In genomic region chr12:6039894-6040601, GRCh38 we compare ENCODE assay signal across 8 cellular contexts.
DNase-seq lines count a peak whose midpoint lies in the region; ATAC-seq and TF ChIP-seq lines count a peak whose summit lies in the region.

No MANE protein-coding gene starts in this region.

- no peaks in the 10 kb centered on the region for H3K27me3 ChIP-seq in KMS-11 (ENCODE audit: insufficient read depth, low read depth)
- no peaks in the 10 kb centered on the region for H3K27me3 ChIP-seq in RWPE2 (ENCODE audit: insufficient read depth, poor library complexity, severe bottlenecking)
- no peaks in the 10 kb centered on the region for H3K27me3 ChIP-seq in cardiac muscle cell
- H3K27me3 ChIP-seq in prostate gland (replicated peaks; ENCODE audit: insufficient read depth): no peaks in the 10 kb centered on the region

- H3K79me2 ChIP-seq in KMS-11 (ENCODE audit: insufficient read depth, low read depth): no peaks in the 10 kb centered on the region

- TF ChIP-seq CTCF in GM12864 (IDR thresholded peaks at IDR 0.05; ENCODE audit: low read depth, low read length, missing control alignments) (peak; percentile 89), KMS-11 (conservative IDR thresholded peaks at IDR 0.05; ENCODE audit: low read depth, low read length) (peak; percentile 88), RWPE2 (IDR thresholded peaks at IDR 0.05; ENCODE audit: poor library complexity, severe bottlenecking) (peak; percentile 96), cardiac muscle cell (IDR thresholded peaks at IDR 0.05; ENCODE audit: low read depth, low read length) (peak; percentile 84), prostate gland (IDR thresholded peaks at IDR 0.05) (peak; percentile 81 to 93 (median 90))

- H2AFZ ChIP-seq in KMS-11 (ENCODE audit: low read depth): peak overlapping the region; percentile 69; the same call in 1 of the 2 replicates

- H3K27ac Mint-ChIP-seq in activated naive CD4-positive, alpha-beta T cell treated with anti-CD3 and anti-CD28 coated beads, Interleukin-2, amount 50 U/mL, for 72 hours: no peak overlapping the region

- no peaks in the 10 kb centered on the region for H4K20me1 ChIP-seq in KMS-11 (ENCODE audit: insufficient read depth)

- H3K36me3 Mint-ChIP-seq in activated naive CD4-positive, alpha-beta T cell treated with anti-CD3 and anti-CD28 coated beads, Interleukin-2, amount 50 U/mL, for 72 hours: no peaks in the 10 kb centered on the region

- 30% methylated on average over 12 of the region's 12 CpGs for WGBS in prostate gland

- no peak overlapping the region for H3K4me3 ChIP-seq in GM12864 (ENCODE audit: low read depth, low read length)
- H3K4me3 ChIP-seq in KMS-11 (IDR thresholded peaks at IDR 0.05; ENCODE audit: insufficient read depth, low read depth, low read length): no peak overlapping the region
- H3K4me3 ChIP-seq in RWPE2 (ENCODE audit: severe bottlenecking): no peak overlapping the region
- H3K4me3 ChIP-seq in cardiac muscle cell: no peak overlapping the region
- H3K4me3 ChIP-seq in prostate gland: no peak overlapping the region

- peak; percentile 80 for ATAC-seq in RWPE2 (ENCODE audit: low read depth)
- peak; percentile 74 to 75 for ATAC-seq in activated naive CD4-positive, alpha-beta T cell treated with anti-CD3 and anti-CD28 coated beads, Interleukin-2, amount 50 U/mL, for 72 hours
- ATAC-seq in GM18498 (IDR thresholded peaks at IDR 0.05; ENCODE audit: unreplicated experiment): no peak

- no peak overlapping the region for H3K4me2 ChIP-seq in KMS-11

- H3K36me3 ChIP-seq in KMS-11 (ENCODE audit: insufficient read depth) (no peaks in the 10 kb centered on the region), RWPE2 (ENCODE audit: low read depth) (no peaks in the 10 kb centered on the region), cardiac muscle cell (no peaks in the 10 kb centered on the region), prostate gland (no peaks in the 10 kb centered on the region)

- no peaks in the 10 kb centered on the region for H3K9me3 Mint-ChIP-seq in activated naive CD4-positive, alpha-beta T cell treated with anti-CD3 and anti-CD28 coated beads, Interleukin-2, amount 50 U/mL, for 72 hours

- no peaks in the 10 kb centered on the region for H3K4me1 ChIP-seq in KMS-11 (ENCODE audit: low read depth, poor library complexity, severe bottlenecking)
- peaks cover 5% of the 10 kb centered on the region for H3K4me1 ChIP-seq in RWPE2 (ENCODE audit: insufficient read depth, poor library complexity, severe bottlenecking)
- no peaks in the 10 kb centered on the region for H3K4me1 ChIP-seq in cardiac muscle cell (ENCODE audit: low read depth)
- no peaks in the 10 kb centered on the region for H3K4me1 ChIP-seq in prostate gland (replicated peaks)

- DNase-seq in A172 (ENCODE audit: low spot score): peak; percentile 46
- no peak for DNase-seq in GM12864 (ENCODE audit: low read depth)
- DNase-seq in RWPE2 (ENCODE audit: low spot score): no peak
- peak in 1 of 2 donors; percentile 48 for DNase-seq in activated naive CD4-positive, alpha-beta T cell treated with anti-CD3 and anti-CD28 coated beads, Interleukin-2, amount 50 U/mL, for 72 hours (ENCODE audit: low spot score in 2 of 2)
- DNase-seq in cardiac muscle cell (ENCODE audit: low read depth in 1 of 2, low spot score in 1 of 2): peak; percentile 77 to 82
- peak; percentile 57 for DNase-seq in prostate gland (ENCODE audit: low spot score)

- no peak overlapping the region for H3K27ac ChIP-seq in KMS-11
- H3K27ac ChIP-seq in RWPE2 (ENCODE audit: poor library complexity, severe bottlenecking): no peak overlapping the region
- no peak overlapping the region for H3K27ac ChIP-seq in cardiac muscle cell
- H3K27ac ChIP-seq in prostate gland: no peak overlapping the region

- H3K9me3 ChIP-seq in RWPE2 (ENCODE audit: severe bottlenecking) (no peaks in the 10 kb centered on the region), cardiac muscle cell (ENCODE audit: low read depth) (no peaks in the 10 kb centered on the region), prostate gland (no peaks in the 10 kb centered on the region)

- intact Hi-C loops in prostate gland (cut with DNase I): loop anchor here (5.0 kb wide), 1 partner anchor 608 kb away; the partner anchor contains the start of gene NTF3

- H3K9ac ChIP-seq in KMS-11: no peak overlapping the region

- TF ChIP-seq POLR2A in prostate gland (IDR thresholded peaks at IDR 0.05): no peak

Comparison
In these comparisons a context has a peak if more than half of its experiments do, and no peak if none do; other contexts are left out.
1. DNase-seq: peak in A172 (single experiment), cardiac muscle cell (2 of 2) and prostate gland (single experiment); none in GM12864 (single experiment) and RWPE2 (single experiment).
2. Peak in every context shown above with its lines, with median percentiles within 50 percentile points of each other: CTCF ChIP-seq.